Comparison of ENCODE assay signal across 17 cellular contexts in the genomic region with DNA sequence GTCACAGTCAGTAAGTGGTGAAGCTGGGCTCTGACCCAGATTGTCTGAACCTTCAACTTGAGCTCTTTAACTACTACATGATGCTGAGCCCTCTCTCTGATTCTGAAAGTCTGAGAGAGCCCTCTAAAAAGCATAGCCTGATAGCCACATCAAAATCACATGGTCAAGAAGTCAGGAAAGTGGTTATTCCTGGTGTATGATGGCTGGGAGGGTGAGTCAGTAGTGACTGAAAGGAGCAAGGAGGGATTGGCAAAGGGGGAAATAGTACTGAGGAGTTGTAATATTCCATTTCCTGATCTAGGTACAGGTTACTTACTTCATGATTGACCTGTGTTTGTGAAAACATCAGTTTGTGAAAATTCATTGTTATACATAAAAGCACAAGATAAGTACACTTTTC.
DNase-seq lines count a peak whose midpoint lies in the region; ATAC-seq and TF ChIP-seq lines count a peak whose summit lies in the region.
"Had no signal": no experiment of that assay in that cellular context is flagged by ENCODE, and none has a peak within 500 bp of the region (broad histone marks: within the 10 kb centered on the region; RNA-seq: fewer than 3 reads in every experiment).

No MANE protein-coding gene starts in this region.

- H3K27ac ChIP-seq in thoracic aorta, result no peak overlapping the region
- H3K27ac ChIP-seq in tibial nerve, result no peak overlapping the region
- H3K27ac ChIP-seq: hepatocyte, prostate gland had no signal

- no peak overlapping the region for H3K4me3 ChIP-seq in thoracic aorta
- H3K4me3 ChIP-seq in tibial nerve, result no peak overlapping the region
- H3K4me3 ChIP-seq: hepatocyte, prostate gland had no signal

- no peak for TF ChIP-seq EP300 in tibial nerve (IDR thresholded peaks at IDR 0.05)

- H3K9me3 ChIP-seq in thoracic aorta (no peaks in the 10 kb centered on the region), tibial nerve (no peaks in the 10 kb centered on the region)
- H3K9me3 ChIP-seq: prostate gland had no signal

- DNase-seq in HT1080 (ENCODE audit: low read depth) (peak; percentile 72), astrocyte of the hippocampus (ENCODE audit: low read depth, low spot score) (peak; percentile 53), glomerular visceral epithelial cell (ENCODE audit: extremely low spot score) (peak; percentile 40), thoracic aorta (ENCODE audit: low spot score) (no peak), tibial nerve (ENCODE audit: low spot score in 2 of 2) (no peak), KBM-7 (no peak), LoVo (ENCODE audit: low spot score) (no peak)
- DNase-seq: activated CD4-positive, alpha-beta memory T cell treated with anti-CD3 and anti-CD28 coated beads for 36 hours; activated naive CD8-positive, alpha-beta T cell treated with anti-CD3 and anti-CD28 coated beads, Interleukin-2, amount 10 ng/mL, durations not matched to agents 7 days and 5 days; activated T-cell treated with anti-CD3 and anti-CD28 coated beads, Interleukin-2, amount 50 U/mL, for 72 hours; DMS79; GOT3; NCI-H1694 treated with DMSO at 0.1 percent for 48 hours; substantia nigra had no signal

- peak; percentile 84 for ATAC-seq in thoracic aorta (ENCODE audit: insufficient number of reproducible peaks, low FRiP score, low read depth)
- ATAC-seq: activated T-cell treated with anti-CD3 and anti-CD28 coated beads, Interleukin-2, amount 50 U/mL, for 72 hours; left lobe of liver had no signal

- TF ChIP-seq CTCF in thoracic aorta (IDR thresholded peaks at IDR 0.05), result no peak
- no peak for TF ChIP-seq CTCF in tibial nerve (IDR thresholded peaks at IDR 0.05)

- TF ChIP-seq POLR2A in tibial nerve (IDR thresholded peaks at IDR 0.05), result no peak

- H3K27me3 ChIP-seq in thoracic aorta (replicated peaks; ENCODE audit: insufficient read depth) (no peaks in the 10 kb centered on the region), tibial nerve (no peaks in the 10 kb centered on the region)
- H3K27me3 ChIP-seq: hepatocyte had no signal

- no peaks in the 10 kb centered on the region for H3K36me3 ChIP-seq in thoracic aorta
- no peaks in the 10 kb centered on the region for H3K36me3 ChIP-seq in tibial nerve
- H3K36me3 ChIP-seq: prostate gland had no signal

- in situ Hi-C loops in KBM-7 (cut with MboI; ENCODE audit: low pct_unique_long_range_greater_than_20kb, low sequenced_read_pairs), result no loop called here

- peaks cover 2 to 8% of the 10 kb centered on the region in 2 donors for H3K4me1 ChIP-seq in thoracic aorta (ENCODE audit: control insufficient read depth in 1 of 2, low read depth in 2 of 2)
- peaks cover 0 to 6% (median 0%) of the 10 kb centered on the region in 4 donors for H3K4me1 ChIP-seq in tibial nerve
- H3K4me1 ChIP-seq: prostate gland had no signal

Comparison
In these comparisons a context has a peak if more than half of its experiments do, and no peak if none do; other contexts are left out.
1. DNase-seq: peak in HT1080 (single experiment), astrocyte of the hippocampus (single experiment) and glomerular visceral epithelial cell (single experiment); none in thoracic aorta (single experiment), tibial nerve (0 of 2), KBM-7 (single experiment) and LoVo (single experiment).